1 cellular context compared by ENCODE assay signal in the genomic region with DNA sequence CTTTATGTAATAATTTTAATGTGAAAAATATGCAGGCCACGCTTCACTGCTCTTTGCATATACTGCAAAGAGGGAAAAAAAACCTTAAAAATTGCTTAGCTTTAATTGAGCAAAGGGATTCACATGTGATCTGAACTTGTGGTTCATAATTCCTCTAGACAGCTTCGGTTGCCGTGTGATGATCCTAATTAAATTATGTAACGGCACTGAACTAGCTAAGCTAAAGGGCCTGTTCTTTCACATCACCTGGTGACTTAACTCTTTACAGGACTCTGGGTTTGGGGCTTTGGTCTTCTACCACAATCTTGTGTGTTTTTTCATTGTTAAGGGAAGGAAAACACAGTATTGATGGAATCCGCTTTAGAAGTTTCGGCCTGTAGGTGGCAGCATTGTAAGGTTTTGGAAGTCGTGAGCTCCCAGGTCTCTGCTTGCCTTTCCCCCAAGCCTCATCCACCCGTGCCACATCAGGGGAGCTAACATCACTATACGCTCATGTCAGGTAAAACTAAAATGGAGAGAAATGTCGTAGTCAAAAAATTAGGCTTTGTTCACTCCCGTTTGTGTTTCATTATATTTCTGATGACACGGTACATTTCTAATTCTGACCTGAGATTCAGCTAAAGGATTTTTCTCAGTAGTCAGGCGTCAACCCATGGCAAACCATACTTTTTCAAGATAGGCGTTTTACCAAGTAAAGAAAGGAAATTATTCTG.
TF ChIP-seq lines count a peak whose summit lies in the region.

No MANE protein-coding gene starts in this region.

TF ChIP-seq in H1, 55 proteins besides CTCF, POLR2A, EP300 and RAD21 (continued from another document):
- no peak for TF ChIP-seq CHD1 (IDR thresholded peaks at IDR 0.05; ENCODE audit: low read depth, low read length)
- peak; percentile 56; the same call in 1 of the 2 replicates for TF ChIP-seq TEAD4 (IDR thresholded peaks at IDR 0.05; ENCODE audit: low read depth, low read length)
